ENCODE assay signal across 8 cellular contexts in genomic region chr19:34678085-34678412, GRCh38. TPM values are rescaled to one million over a fixed set of nuclear protein-coding genes. Genes with fewer than 3 reads are reported as not detected.
DNase-seq lines count a peak whose midpoint lies in the region; ATAC-seq and TF ChIP-seq lines count a peak whose summit lies in the region.

No MANE protein-coding gene starts in this region.

- peaks cover 6 to 28% (median 22%) of the 10 kb centered on the region in 3 donors for H3K9me3 Mint-ChIP-seq in T-cell

- no peak for TF ChIP-seq CTCF in GM06990 (IDR thresholded peaks at IDR 0.05; ENCODE audit: insufficient read depth, low read length, poor library complexity, severe bottlenecking)
- TF ChIP-seq CTCF in fibroblast of pulmonary artery (IDR thresholded peaks at IDR 0.05; ENCODE audit: low read length, missing control alignments), result no peak
- TF ChIP-seq CTCF in psoas muscle (IDR thresholded peaks at IDR 0.05), result no peak

- POLR2A ChIA-PET in T-cell (lab: Charles Lee), result interaction anchor here in 1 of 2 donors (0.6 kb wide), 1 partner anchor 15 kb away, joined by 3 read pairs; no protein-coding TSS in a partner anchor

- peaks cover 6 to 11% of the 10 kb centered on the region in 2 donors for H3K27me3 Mint-ChIP-seq in T-cell

- peak overlapping the region; percentile 86 to 100 for H3K27ac Mint-ChIP-seq in T-cell

- no peaks in the 10 kb centered on the region for H3K27me3 ChIP-seq in GM06990 (replicated peaks; ENCODE audit: control insufficient read depth, insufficient read depth, low read length)
- no peaks in the 10 kb centered on the region for H3K27me3 ChIP-seq in psoas muscle (ENCODE audit: insufficient read depth in 3 of 3, low read length in 2 of 3)

- peaks cover 27 to 34% (median 34%) of the 10 kb centered on the region in 3 donors for H3K4me1 Mint-ChIP-seq in T-cell

- H3K4me3 ChIP-seq in GM06990 (replicated peaks; ENCODE audit: low read depth, low read length), result peak overlapping the region; percentile 70
- H3K4me3 ChIP-seq in fibroblast of pulmonary artery (replicated peaks; ENCODE audit: low read depth, low read length), result peak overlapping the region; percentile 75
- peak overlapping the region; percentile 83 for H3K4me3 ChIP-seq in psoas muscle

- 1 to 2% (median 1%) methylated on average over 20 of the region's 20 CpGs for WGBS in psoas muscle, 3 donors

- ATAC-seq in T-cell (replicated peaks in 1 of 4), result no peak
- peak in 1 of 4 donors; percentile 9 for ATAC-seq in psoas muscle
- ATAC-seq in GM21737 (IDR thresholded peaks at IDR 0.05; ENCODE audit: unreplicated experiment), result no peak

- peaks cover 41% of the 10 kb centered on the region for H3K36me3 Mint-ChIP-seq in T-cell

- peak overlapping the region; percentile 93 to 98 (median 98) for H3K4me3 Mint-ChIP-seq in T-cell

- DNase-seq in GM06990 (ENCODE audit: extremely low read depth, insufficient read length) (no peak), T-cell (no peak), fibroblast of pulmonary artery (ENCODE audit: low read depth) (no peak), psoas muscle (no peak), NCI-H1417 treated with DMSO at 0.1 percent for 48 hours (lab: John Stamatoyannopoulos, UW) (no peak), LoVo (ENCODE audit: low spot score) (no peak), iPS-NIHi7 (ENCODE audit: extremely low spot score) (no peak)

- no peaks in the 10 kb centered on the region; the same call in 1 of the 2 replicates for H3K36me3 ChIP-seq in GM06990 (ENCODE audit: control insufficient read depth, insufficient read depth, low read length)
- H3K36me3 ChIP-seq in psoas muscle (ENCODE audit: insufficient read depth in 1 of 2, low read depth in 1 of 2), result peaks cover 9 to 44% of the 10 kb centered on the region in 2 donors

- H3K9me3 ChIP-seq in psoas muscle, result peaks cover 9% of the 10 kb centered on the region

- H3K27ac ChIP-seq in psoas muscle, result peak overlapping the region; percentile 98

- peaks cover 44% of the 10 kb centered on the region for H3K4me1 ChIP-seq in psoas muscle

- CTCF ChIA-PET in T-cell (lab: Charles Lee), result interaction anchor here (0.7 to 1.2 kb wide), 2 partner anchors 24 to 38 kb away, joined by 4 to 7 read pairs; no protein-coding TSS in a partner anchor

- intact Hi-C loops in psoas muscle (cut with DNase I), result loop anchor here (5.0 to 10.0 kb wide), 2 partner anchors 36 to 57 kb away; partner anchors contain the start of gene ZNF181 (in 1 of the 2)

RNA-seq across cellular contexts. Expression of gene ZNF302, which starts 0.6 kb away (rescaled TPM):
- total RNA-seq in T-cell, result 10 to 100 TPM; 18.1 to 41.6 (median 35.7) TPM
- total RNA-seq in psoas muscle, result 10 to 100 TPM; 24.3 to 32.2 (median 27.2) TPM
- polyA plus RNA-seq in psoas muscle, result 10 to 100 TPM; 20.4 to 86.3 (median 21.7) TPM

RNA-seq across cellular contexts. Expression of gene SCGB2B2, which starts 1.1 kb away (rescaled TPM):
- total RNA-seq in T-cell (1 to 10 TPM in 1 of 5 donors, under 1 TPM in 4; 0.16 to 1.4 (median 0.64) TPM), psoas muscle (1 to 10 TPM in 1 of 4 donors, under 1 TPM in 3; 0.17 to 1.0 (median 0.41) TPM)
- polyA plus RNA-seq in psoas muscle, result 1 to 10 TPM in 1 of 3 donors, under 1 TPM in 2; 0.13 to 1.1 (median 0.14) TPM

RNA-seq across cellular contexts. Expression of gene ZNF181, which starts 56.0 kb away (rescaled TPM):
- total RNA-seq in T-cell (10 to 100 TPM in 3 of 5 donors, 1 to 10 TPM in 2; 4.5 to 22.9 (median 17.7) TPM), psoas muscle (10 to 100 TPM; 15.4 to 21.2 (median 17.9) TPM)
- polyA plus RNA-seq in psoas muscle, result 10 to 100 TPM in 2 of 3 donors, 1 to 10 TPM in 1; 7.8 to 47.2 (median 22.6) TPM
